In genomic region chr1:22976461-22977243, GRCh38 we compare ENCODE assay signal across 9 cellular contexts. TPM values are rescaled to one million over a fixed set of nuclear protein-coding genes. Genes with fewer than 3 reads are reported as not detected.
DNase-seq lines count a peak whose midpoint lies in the region; ATAC-seq and TF ChIP-seq lines count a peak whose summit lies in the region.
"Had no signal": no experiment of that assay in that cellular context is flagged by ENCODE, and none has a peak within 500 bp of the region (broad histone marks: within the 10 kb centered on the region; RNA-seq: fewer than 3 reads in every experiment).

No MANE protein-coding gene starts in this region.

- peak in 1 of 2 donors; percentile 8 for TF ChIP-seq POLR2A in adrenal gland (IDR thresholded peaks at IDR 0.05)

- TF ChIP-seq CTCF in adrenal gland (IDR thresholded peaks at IDR 0.05) = peak; percentile 44 to 96 (median 91)

- WGBS in adrenal gland, 4 donors = 23 to 37% (median 31%) methylated on average over 8 to 9 of the region's 9 CpGs
- WGBS in right cardiac atrium = 36% methylated on average over 9 of the region's 9 CpGs

- H3K4me3 ChIP-seq in adrenal gland (no peak overlapping the region), right cardiac atrium (ENCODE audit: low read length) (no peak overlapping the region)

- ATAC-seq in right cardiac atrium = peak; percentile 89 to 93

- H3K9me3 ChIP-seq in adrenal gland (replicated peaks in 1 of 3) (no peaks in the 10 kb centered on the region), right cardiac atrium (ENCODE audit: control insufficient read depth, low read length) (no peaks in the 10 kb centered on the region)

- DNase-seq in AG08395 (ENCODE audit: low spot score) = peak; percentile 88
- peak; percentile 65 for DNase-seq in GM19238 (ENCODE audit: insufficient read length, low spot score)
- peak; percentile 85 for DNase-seq in NCI-H1092 (lab: John Stamatoyannopoulos, UW)
- DNase-seq in SK-N-DZ (ENCODE audit: low spot score) = peak; percentile 67
- DNase-seq in adrenal gland = peak; percentile 69 to 91 (median 85)
- peak; percentile 51 to 68 (median 60) for DNase-seq in right cardiac atrium
- peak; percentile 77 for DNase-seq in retina
- no peak for DNase-seq in OCI-M2 (lab: John Stamatoyannopoulos, UW; ENCODE audit: unreplicated experiment)

- H3K36me3 ChIP-seq in adrenal gland (replicated peaks in 1 of 2) = no peaks in the 10 kb centered on the region

- intact Hi-C loops in adrenal gland (cut with DNase I) = loop anchor here (2.0 to 5.0 kb wide), 2 partner anchors 208 to 211 kb away; no protein-coding TSS in a partner anchor
- intact Hi-C loops in right cardiac atrium (cut with DNase I) = loop anchor here in 3 of 4 donors (5.0 to 10.0 kb wide), 3 partner anchors 206 to 211 kb away; no protein-coding TSS in a partner anchor

- no peak overlapping the region for H3K27ac ChIP-seq in adrenal gland
- no peak overlapping the region for H3K27ac ChIP-seq in right cardiac atrium (ENCODE audit: low read length)

- H3K4me1 ChIP-seq in adrenal gland (replicated peaks in 1 of 2) = peaks cover 0 to 4% of the 10 kb centered on the region in 2 donors
- no peaks in the 10 kb centered on the region for H3K4me1 ChIP-seq in right cardiac atrium (ENCODE audit: control insufficient read depth, insufficient read depth, low read length)

- H3K27me3 ChIP-seq in adrenal gland (no peaks in the 10 kb centered on the region), right cardiac atrium (ENCODE audit: control insufficient read depth, insufficient read depth) (no peaks in the 10 kb centered on the region)

RNA-seq across cellular contexts. Expression of gene LACTBL1, which starts 4.0 kb away (rescaled TPM):
- polyA plus RNA-seq in SK-N-DZ (2014; cell fraction: cytosol; rRNA removed) = not detected in 2 replicates
- polyA plus RNA-seq in SK-N-DZ (2014; cell fraction: nucleus; rRNA removed) = not detected in 2 replicates
- not detected for total RNA-seq in adrenal gland
- not detected for polyA plus RNA-seq in adrenal gland
- not detected for total RNA-seq in right cardiac atrium
- polyA plus RNA-seq in right cardiac atrium = not detected
- polyA plus RNA-seq: thymus had no signal

RNA-seq across cellular contexts. Expression of gene TEX46, which starts 39.0 kb away (rescaled TPM):
- polyA plus RNA-seq in SK-N-DZ (2014; cell fraction: cytosol; rRNA removed) = not detected in 2 replicates
- not detected in 2 replicates for polyA plus RNA-seq in SK-N-DZ (2014; cell fraction: nucleus; rRNA removed)
- total RNA-seq in adrenal gland (not detected), right cardiac atrium (not detected)
- polyA plus RNA-seq in adrenal gland (not detected), right cardiac atrium (not detected)

RNA-seq across cellular contexts. Expression of gene KDM1A, which starts 42.6 kb away (rescaled TPM):
- 353 and 378 TPM in 2 replicates for polyA plus RNA-seq in SK-N-DZ (2014; cell fraction: cytosol; rRNA removed)
- 274 and 286 TPM in 2 replicates for polyA plus RNA-seq in SK-N-DZ (2014; cell fraction: nucleus; rRNA removed)
- 10 to 100 TPM; 43.0 to 65.4 (median 60.6) TPM for total RNA-seq in adrenal gland
- 10 to 100 TPM; 25.3 to 47.8 (median 30.0) TPM for polyA plus RNA-seq in adrenal gland
- total RNA-seq in right cardiac atrium = 10 to 100 TPM; 29.1 to 34.4 (median 32.6) TPM
- 22.9 TPM for polyA plus RNA-seq in right cardiac atrium
